In the genomic region with DNA sequence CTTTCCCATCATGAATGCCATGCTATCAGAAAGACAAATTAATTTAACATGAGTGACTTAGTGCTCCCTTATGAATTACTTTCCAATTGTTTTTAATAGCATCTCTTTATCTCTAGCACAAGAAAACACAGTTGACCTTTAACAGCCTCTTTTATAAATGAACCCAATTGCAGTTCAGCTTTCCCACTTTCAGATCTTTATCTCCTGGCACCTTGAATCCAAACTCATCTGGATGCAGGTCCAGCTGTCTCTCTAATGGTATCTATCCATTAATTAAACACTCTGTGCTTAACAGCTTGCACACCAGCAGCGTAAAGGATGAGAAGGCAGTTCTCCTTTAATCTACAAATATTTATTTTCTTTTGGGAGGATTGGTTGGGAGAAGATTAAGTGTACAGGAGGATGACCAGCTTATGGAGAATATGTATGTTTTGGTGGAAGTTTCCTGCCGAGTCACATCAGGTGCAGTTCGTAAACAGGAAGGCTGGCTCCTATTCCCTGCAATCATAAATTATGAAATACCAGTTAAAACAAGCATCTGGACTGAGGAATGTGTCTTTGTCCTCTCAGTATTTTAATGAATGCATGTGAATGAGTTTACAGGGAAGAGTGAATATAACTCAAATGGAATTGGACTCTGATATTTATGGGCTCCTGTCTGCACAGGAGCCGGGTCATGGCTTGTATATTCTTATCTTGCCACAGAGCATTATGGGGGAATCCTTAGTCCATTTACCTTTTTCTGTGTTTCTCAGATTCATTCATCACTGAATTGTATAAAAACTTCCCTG, we compare ENCODE assay signal across 32 cellular contexts.
A peak's percentile ranks its signal among the peaks of the same experiment; 100 is the strongest.
DNase-seq lines count a peak whose midpoint lies in the region; ATAC-seq and TF ChIP-seq lines count a peak whose summit lies in the region.
"Had no signal": no experiment of that assay in that cellular context is flagged by ENCODE, and none has a peak within 500 bp of the region (broad histone marks: within the 10 kb centered on the region; RNA-seq: fewer than 3 reads in every experiment).

No MANE protein-coding gene starts in this region.

- no peak for ATAC-seq in HG02642 (IDR thresholded peaks at IDR 0.05; ENCODE audit: poor library complexity, unreplicated experiment)
- ATAC-seq: A549; activated naive CD8-positive, alpha-beta T cell treated with anti-CD3 and anti-CD28 coated beads, Interleukin-2, amount 50 U/mL, for 24 hours; effector memory CD8-positive, alpha-beta T cell; heart right ventricle; naive thymus-derived CD4-positive, alpha-beta T cell; psoas muscle had no signal

- H3K79me2 ChIP-seq in SK-N-SH (ENCODE audit: insufficient read depth), result no peaks in the 10 kb centered on the region

- DNase-seq in NCI-H82 (lab: John Stamatoyannopoulos, UW), result peak; percentile 59
- DNase-seq in NCI-H82 treated with DMSO at 0.1 percent for 48 hours (lab: John Stamatoyannopoulos, UW; ENCODE audit: unreplicated experiment), result no peak
- peak; percentile 62 for DNase-seq in NCI-H2171 treated with DMSO at 0.1 percent for 48 hours (lab: John Stamatoyannopoulos, UW)
- DNase-seq in SK-N-SH, result no peak
- DNase-seq in mesothelial cell of epicardium (ENCODE audit: low spot score in 2 of 2, unreplicated experiment in 2 of 2), result no peak
- DNase-seq in Ammon's horn (ENCODE audit: low spot score), result no peak
- no peak for DNase-seq in WERI-Rb-1
- DNase-seq: activated CD4-positive, alpha-beta T cell treated with anti-CD3 and anti-CD28 coated beads, Interleukin-2, amount 50 U/mL, for 4 hours; activated naive CD4-positive, alpha-beta T cell; activated naive CD8-positive, alpha-beta T cell treated with anti-CD3 and anti-CD28 coated beads, Interleukin-2, amount 50 U/mL, for 24 hours; activated T-cell treated with anti-CD3 and anti-CD28 coated beads, Interleukin-2, amount 50 U/mL, for 48 hours; AML-193; caudate nucleus; CD4-positive, alpha-beta memory T cell; cortex of kidney; effector memory CD8-positive, alpha-beta T cell; EL; foreskin fibroblast; H7; heart right ventricle; KG1; naive thymus-derived CD4-positive, alpha-beta T cell; NCI-H1092 treated with DMSO at 0.1 percent for 48 hours; NCI-H2081; nucleus accumbens; Peyer's patch; psoas muscle; stimulated activated CD4-positive, alpha-beta T cell treated with anti-CD3 and anti-CD28 coated beads, Interleukin-4, amount 100 ng/mL, for 24 hours; T-helper 1 cell; tibial artery had no signal

- TF ChIP-seq RAD21 in SK-N-SH (IDR thresholded peaks at IDR 0.05; ENCODE audit: low read length), result no peak

- CTCF ChIA-PET in SK-N-SH (lab: Yijun Ruan, JAX), result interaction anchor here (1.0 kb wide), 2 partner anchors 9 to 166 kb away, joined by 3 read pairs; no protein-coding TSS in a partner anchor

- H3K36me3 Mint-ChIP-seq in mesothelial cell of epicardium, result no peaks in the 10 kb centered on the region
- H3K36me3 Mint-ChIP-seq: CD4-positive, alpha-beta memory T cell; naive thymus-derived CD4-positive, alpha-beta T cell had no signal

- H3K27ac ChIP-seq in SK-N-SH (ENCODE audit: low read depth in 2 of 2, low read length in 1 of 2), result peak overlapping the region in 1 of 2 experiments; percentile 39; a peak in 1 of 4 replicates
- no peak overlapping the region for H3K27ac ChIP-seq in WERI-Rb-1
- H3K27ac ChIP-seq: A549, heart right ventricle, Peyer's patch, psoas muscle, tibial artery had no signal

- no peaks in the 10 kb centered on the region for H3K36me3 ChIP-seq in SK-N-SH (replicated peaks in 1 of 2; ENCODE audit: control insufficient read depth in 1 of 2, insufficient read depth in 2 of 2, low read length in 1 of 2)
- no peaks in the 10 kb centered on the region for H3K36me3 ChIP-seq in WERI-Rb-1
- H3K36me3 ChIP-seq: heart right ventricle, Peyer's patch, tibial artery had no signal

- no peak for TF ChIP-seq CTCF in SK-N-SH (IDR thresholded peaks at IDR 0.05)
- no peak for TF ChIP-seq CTCF in mesothelial cell of epicardium (IDR thresholded peaks at IDR 0.05; ENCODE audit: unreplicated experiment)
- TF ChIP-seq CTCF in WERI-Rb-1 (IDR thresholded peaks at IDR 0.05; ENCODE audit: low read depth, low read length), result no peak

- no peaks in the 10 kb centered on the region for H3K9me3 Mint-ChIP-seq in mesothelial cell of epicardium
- H3K9me3 Mint-ChIP-seq: activated naive CD8-positive, alpha-beta T cell treated with anti-CD3 and anti-CD28 coated beads, Interleukin-2, amount 50 U/mL, for 24 hours; CD4-positive, alpha-beta memory T cell; effector memory CD8-positive, alpha-beta T cell had no signal

- H3K27ac Mint-ChIP-seq in mesothelial cell of epicardium, result peak overlapping the region; percentile 2
- H3K27ac Mint-ChIP-seq: activated naive CD8-positive, alpha-beta T cell treated with anti-CD3 and anti-CD28 coated beads, Interleukin-2, amount 50 U/mL, for 24 hours; CD4-positive, alpha-beta memory T cell; effector memory CD8-positive, alpha-beta T cell; naive thymus-derived CD4-positive, alpha-beta T cell had no signal

- no peak overlapping the region for H3K9ac ChIP-seq in SK-N-SH

- H3K9me3 ChIP-seq in SK-N-SH (no peaks in the 10 kb centered on the region), WERI-Rb-1 (ENCODE audit: severe bottlenecking) (no peaks in the 10 kb centered on the region)
- H3K9me3 ChIP-seq: A549, heart right ventricle, Peyer's patch, psoas muscle, tibial artery had no signal

- peaks cover 0 to 25% of the 10 kb centered on the region in 2 experiments; a peak in 2 of 4 replicates for H3K4me1 ChIP-seq in SK-N-SH (ENCODE audit: control insufficient read depth in 1 of 2, insufficient read depth in 2 of 2, low read depth in 1 of 2, low read length in 1 of 2)
- H3K4me1 ChIP-seq: A549, Peyer's patch, psoas muscle, tibial artery had no signal

- H2AFZ ChIP-seq in SK-N-SH (ENCODE audit: low read depth), result no peak overlapping the region

- no peak overlapping the region for H3K4me3 Mint-ChIP-seq in mesothelial cell of epicardium
- H3K4me3 Mint-ChIP-seq: activated naive CD8-positive, alpha-beta T cell treated with anti-CD3 and anti-CD28 coated beads, Interleukin-2, amount 50 U/mL, for 24 hours; CD4-positive, alpha-beta memory T cell; effector memory CD8-positive, alpha-beta T cell; naive thymus-derived CD4-positive, alpha-beta T cell had no signal

- H3K4me3 ChIP-seq in SK-N-SH (ENCODE audit: low read depth in 2 of 2, low read length in 1 of 2) (no peak overlapping the region), WERI-Rb-1 (ENCODE audit: low read depth, low read length) (no peak overlapping the region)
- H3K4me3 ChIP-seq: A549, heart right ventricle, Peyer's patch, psoas muscle, tibial artery had no signal

- H3K4me1 Mint-ChIP-seq in mesothelial cell of epicardium, result peaks cover 29% of the 10 kb centered on the region
- H3K4me1 Mint-ChIP-seq: CD4-positive, alpha-beta memory T cell; naive thymus-derived CD4-positive, alpha-beta T cell had no signal

- no peak overlapping the region for H3K4me2 ChIP-seq in SK-N-SH
- H3K4me2 ChIP-seq: A549 had no signal

- H3F3A ChIP-seq in SK-N-SH (replicated peaks; ENCODE audit: insufficient read depth), result no peaks in the 10 kb centered on the region

- no peaks in the 10 kb centered on the region for H4K20me1 ChIP-seq in SK-N-SH (ENCODE audit: insufficient read depth)

- no peaks in the 10 kb centered on the region for H3K9me2 ChIP-seq in SK-N-SH

- POLR2A ChIA-PET in SK-N-SH (lab: Yijun Ruan, JAX), result no interaction called here

- 60% methylated on average over 4 of the region's 4 CpGs for WGBS in SK-N-SH (ENCODE audit: low lambda C conversion rate)

- TF ChIP-seq EP300 in SK-N-SH (IDR thresholded peaks at IDR 0.05; ENCODE audit: borderline replicate concordance in 1 of 2, low read depth in 1 of 2, low read length in 1 of 2), result peak in 1 of 2 experiments; percentile 16; a peak in 1 of 4 replicates

- no peaks in the 10 kb centered on the region for H3K27me3 ChIP-seq in SK-N-SH (ENCODE audit: insufficient read depth)
- H3K27me3 ChIP-seq in WERI-Rb-1 (ENCODE audit: insufficient read depth, low read depth, severe bottlenecking), result no peaks in the 10 kb centered on the region
- H3K27me3 ChIP-seq: heart right ventricle, Peyer's patch, tibial artery had no signal

- H3K27me3 Mint-ChIP-seq in mesothelial cell of epicardium (ENCODE audit: low read depth), result no peaks in the 10 kb centered on the region
- H3K27me3 Mint-ChIP-seq: naive thymus-derived CD4-positive, alpha-beta T cell had no signal

TF ChIP-seq in SK-N-SH, 30 proteins besides CTCF, POLR2A, EP300 and RAD21:
- TF ChIP-seq, protein P1, sequence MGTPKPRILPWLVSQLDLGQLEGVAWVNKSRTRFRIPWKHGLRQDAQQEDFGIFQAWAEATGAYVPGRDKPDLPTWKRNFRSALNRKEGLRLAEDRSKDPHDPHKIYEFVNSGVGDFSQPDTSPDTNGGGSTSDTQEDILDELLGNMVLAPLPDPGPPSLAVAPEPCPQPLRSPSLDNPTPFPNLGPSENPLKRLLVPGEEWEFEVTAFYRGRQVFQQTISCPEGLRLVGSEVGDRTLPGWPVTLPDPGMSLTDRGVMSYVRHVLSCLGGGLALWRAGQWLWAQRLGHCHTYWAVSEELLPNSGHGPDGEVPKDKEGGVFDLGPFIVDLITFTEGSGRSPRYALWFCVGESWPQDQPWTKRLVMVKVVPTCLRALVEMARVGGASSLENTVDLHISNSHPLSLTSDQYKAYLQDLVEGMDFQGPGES (IDR thresholded peaks at IDR 0.05; ENCODE audit: low read depth, low read length), result no peak
- TF ChIP-seq GATA2 (CRISPR knock-in tag; IDR thresholded peaks at IDR 0.05) (peak; percentile 69), RXRA (IDR thresholded peaks at IDR 0.05; ENCODE audit: borderline replicate concordance, low read depth) (no peak), FOXJ3 (CRISPR knock-in tag; IDR thresholded peaks at IDR 0.05) (no peak)

Comparison
In these comparisons a context has a peak if more than half of its experiments do, and no peak if none do; other contexts are left out.
1. DNase-seq: peak in NCI-H82 (single experiment) and NCI-H2171 treated with DMSO at 0.1 percent for 48 hours (single experiment); none in NCI-H82 treated with DMSO at 0.1 percent for 48 hours (single experiment), SK-N-SH (single experiment), mesothelial cell of epicardium (0 of 2), Ammon's horn (single experiment) and WERI-Rb-1 (single experiment).